ENCODE assay signal across 9 cellular contexts in genomic region chr17:42484304-42484703, GRCh38. TPM values are rescaled to one million over a fixed set of nuclear protein-coding genes. Genes with fewer than 3 reads are reported as not detected.
DNase-seq lines count a peak whose midpoint lies in the region; ATAC-seq, FAIRE-seq and TF ChIP-seq lines count a peak whose summit lies in the region.
"Had no signal": no experiment of that assay in that cellular context is flagged by ENCODE, and none has a peak within 500 bp of the region (broad histone marks: within the 10 kb centered on the region; RNA-seq: fewer than 3 reads in every experiment).

No MANE protein-coding gene starts in this region.

- peak; percentile 33 for ATAC-seq in HG02798 (IDR thresholded peaks at IDR 0.05; ENCODE audit: poor library complexity, unreplicated experiment)
- peak; percentile 95 for ATAC-seq in activated CD8-positive, alpha-beta T cell treated with anti-CD3 and anti-CD28 coated beads for 36 hours

- H3K36me3 Mint-ChIP-seq in activated CD8-positive, alpha-beta T cell treated with anti-CD3 and anti-CD28 coated beads for 36 hours (ENCODE audit: low read depth), result peaks cover 6% of the 10 kb centered on the region

- H4K20me1 ChIP-seq in hepatocyte (ENCODE audit: insufficient read depth, poor library complexity, severe bottlenecking), result no peaks in the 10 kb centered on the region

- H2AFZ ChIP-seq in hepatocyte, result no peak overlapping the region

- POLR2A ChIA-PET in activated CD8-positive, alpha-beta T cell treated with anti-CD3 and anti-CD28 coated beads for 36 hours (lab: Charles Lee), result interaction anchor here (1.4 kb wide), 1 partner anchor 52 kb away, joined by 3 read pairs; no protein-coding TSS in a partner anchor

- H3K9me3 ChIP-seq in hepatocyte (ENCODE audit: low read depth), result no peaks in the 10 kb centered on the region

- H3K36me3 ChIP-seq in hepatocyte (replicated peaks; ENCODE audit: insufficient read depth, low read depth), result peaks cover 6% of the 10 kb centered on the region

- CTCF ChIA-PET in activated CD8-positive, alpha-beta T cell treated with anti-CD3 and anti-CD28 coated beads for 36 hours (lab: Charles Lee), result interaction anchor here (1.2 to 2.1 kb wide), 4 partner anchors 10 to 172 kb away, joined by 3 to 8 read pairs (median 4); no protein-coding TSS in a partner anchor

- H3K79me2 ChIP-seq in hepatocyte, result no peaks in the 10 kb centered on the region

- peaks cover 30% of the 10 kb centered on the region for H3K4me1 Mint-ChIP-seq in activated CD8-positive, alpha-beta T cell treated with anti-CD3 and anti-CD28 coated beads for 36 hours (ENCODE audit: low read depth)

- H3K4me3 Mint-ChIP-seq in activated CD8-positive, alpha-beta T cell treated with anti-CD3 and anti-CD28 coated beads for 36 hours, result peak overlapping the region; percentile 30
- H3K4me3 Mint-ChIP-seq: IgD-negative memory B cell had no signal

- no peaks in the 10 kb centered on the region for H3K9me3 Mint-ChIP-seq in activated CD8-positive, alpha-beta T cell treated with anti-CD3 and anti-CD28 coated beads for 36 hours
- H3K9me3 Mint-ChIP-seq: IgD-negative memory B cell had no signal

- 88% methylated on average over 7 of the region's 7 CpGs for WGBS in hepatocyte (ENCODE audit: low lambda C conversion rate, missing lambda C conversion rate)

- no peak overlapping the region for H3K4me2 ChIP-seq in hepatocyte

- peak overlapping the region; percentile 49 for H3K27ac Mint-ChIP-seq in activated CD8-positive, alpha-beta T cell treated with anti-CD3 and anti-CD28 coated beads for 36 hours

- intact Hi-C loops in activated CD8-positive, alpha-beta T cell treated with anti-CD3 and anti-CD28 coated beads for 36 hours (cut with micrococcal nuclease), result no loop called here

- DNase-seq in activated CD8-positive, alpha-beta T cell treated with anti-CD3 and anti-CD28 coated beads for 36 hours, result peak; percentile 94
- peak; percentile 30 for DNase-seq in effector CD8-positive, alpha-beta T cell (lab: John Stamatoyannopoulos, UW)
- peak; percentile 7 to 32 (median 9) for DNase-seq in stimulated activated CD4-positive, alpha-beta T cell treated with anti-CD3 and anti-CD28 coated beads, TNF-alpha, amount 100 ng/mL, for 4 hours (ENCODE audit: low read depth in 3 of 3)
- DNase-seq in GM19239 (ENCODE audit: insufficient read length, low spot score) (no peak), hepatocyte (ENCODE audit: low spot score) (no peak), OCI-M2 (lab: John Stamatoyannopoulos, UW; ENCODE audit: unreplicated experiment) (no peak), SIG-M5 treated with dmso at 0.1 percent for 504 hours (lab: John Stamatoyannopoulos, UW; ENCODE audit: unreplicated experiment) (no peak)

- no peaks in the 10 kb centered on the region for H3K27me3 ChIP-seq in hepatocyte

- no peaks in the 10 kb centered on the region for H3K4me1 ChIP-seq in hepatocyte (ENCODE audit: insufficient read depth)

- H3K27ac ChIP-seq in hepatocyte, result no peak overlapping the region

- H3K9me2 ChIP-seq in hepatocyte (replicated peaks; ENCODE audit: insufficient read depth), result no peaks in the 10 kb centered on the region

- no peaks in the 10 kb centered on the region for H3K27me3 Mint-ChIP-seq in activated CD8-positive, alpha-beta T cell treated with anti-CD3 and anti-CD28 coated beads for 36 hours
- H3K27me3 Mint-ChIP-seq: IgD-negative memory B cell had no signal

- H3K4me3 ChIP-seq in hepatocyte, result no peak overlapping the region

- TF ChIP-seq CTCF in activated CD8-positive, alpha-beta T cell treated with anti-CD3 and anti-CD28 coated beads for 36 hours (IDR thresholded peaks at IDR 0.05), result no peak
- no peak for TF ChIP-seq CTCF in hepatocyte (IDR thresholded peaks at IDR 0.05; ENCODE audit: poor library complexity)

- FAIRE-seq in GM19239 (lab: Jason Lieb, UNC), result no peak

RNA-seq across cellular contexts. Expression of gene ATP6V0A1, which starts 25.6 kb away (rescaled TPM):
- 1 to 10 TPM; 5.8 to 7.1 TPM for total RNA-seq in activated CD8-positive, alpha-beta T cell treated with anti-CD3 and anti-CD28 coated beads for 36 hours
- total RNA-seq in hepatocyte, result 58.3 and 71.4 TPM in 2 replicates
- polyA plus RNA-seq in hepatocyte, result 63.4 and 65.2 TPM in 2 replicates

RNA-seq across cellular contexts. Expression of gene NAGLU, which starts 51.7 kb away (rescaled TPM):
- 10 to 100 TPM; 10.8 to 11.4 TPM for total RNA-seq in activated CD8-positive, alpha-beta T cell treated with anti-CD3 and anti-CD28 coated beads for 36 hours
- 76.4 and 78.1 TPM in 2 replicates for total RNA-seq in hepatocyte
- polyA plus RNA-seq in hepatocyte, result 121 and 152 TPM in 2 replicates

Comparison
In these comparisons a context has a peak if more than half of its experiments do, and no peak if none do; other contexts are left out.
1. DNase-seq: peak in activated CD8-positive, alpha-beta T cell treated with anti-CD3 and anti-CD28 coated beads for 36 hours (single experiment), effector CD8-positive, alpha-beta T cell (single experiment) and stimulated activated CD4-positive, alpha-beta T cell treated with anti-CD3 and anti-CD28 coated beads, TNF-alpha, amount 100 ng/mL, for 4 hours (3 of 3); none in GM19239 (single experiment), hepatocyte (single experiment), OCI-M2 (single experiment) and SIG-M5 treated with dmso at 0.1 percent for 504 hours (single experiment).